31 cellular contexts compared by ENCODE assay signal in the genomic region with DNA sequence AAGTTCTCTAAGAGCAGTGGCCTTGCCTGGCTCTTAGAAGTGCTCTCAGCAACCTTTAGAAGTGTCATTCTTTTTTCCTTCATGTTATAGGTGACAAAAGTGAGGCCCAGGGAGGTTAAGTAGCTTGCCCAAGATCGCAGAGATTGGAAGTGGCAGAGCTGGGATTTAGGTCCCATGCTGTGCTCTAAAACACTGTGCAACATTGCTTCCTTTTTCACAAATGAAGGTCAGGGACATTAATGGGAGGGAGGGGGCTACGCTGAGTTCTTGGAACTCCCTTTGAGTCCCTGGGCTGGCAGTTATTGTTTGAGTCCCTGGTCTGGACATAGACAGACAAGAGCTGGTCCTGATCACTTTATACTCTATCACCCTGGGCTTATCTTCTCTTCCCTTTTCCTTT. TPM values are rescaled to one million over a fixed set of nuclear protein-coding genes. Genes with fewer than 3 reads are reported as not detected.
A peak's percentile ranks its signal among the peaks of the same experiment; 100 is the strongest.
DNase-seq lines count a peak whose midpoint lies in the region; ATAC-seq and TF ChIP-seq lines count a peak whose summit lies in the region.
"Had no signal": no experiment of that assay in that cellular context is flagged by ENCODE, and none has a peak within 500 bp of the region (broad histone marks: within the 10 kb centered on the region; RNA-seq: fewer than 3 reads in every experiment).

No MANE protein-coding gene starts in this region.

- no peaks in the 10 kb centered on the region for H4K20me1 ChIP-seq in PC-3 (ENCODE audit: low read length)

- no peak overlapping the region for H3K9ac ChIP-seq in PC-3 (ENCODE audit: low read length)

- TF ChIP-seq CTCF in left ventricle myocardium inferior (IDR thresholded peaks at IDR 0.05; ENCODE audit: borderline replicate concordance), result no peak
- TF ChIP-seq CTCF in WTC11 (IDR thresholded peaks at IDR 0.05), result no peak
- TF ChIP-seq CTCF in PC-3 (conservative IDR thresholded peaks at IDR 0.05; ENCODE audit: low read depth, low read length), result no peak

- H3K4me3 Mint-ChIP-seq in WTC11, result no peak overlapping the region
- H3K4me3 Mint-ChIP-seq in natural killer cell treated with Interleukin-12 subunit alpha and Interleukin-12 subunit beta and Interleukin-15 and Interleukin-18, amount 100 ng/mL, for 72 hours, result peak overlapping the region; percentile 6
- H3K4me3 Mint-ChIP-seq: activated B cell treated with CpG ODN at 0.5 μM for 24 hours; activated T-cell treated with anti-CD3 and anti-CD28 coated beads, Interleukin-2, amount 50 U/mL, for 24 hours; dendritic cell treated with granulocyte-macrophage colony-stimulating factor and Interleukin-4, amounts not matched to agents 40 ng/mL and 50 ng/mL, for 4 days; H9; nephron had no signal

- no peaks in the 10 kb centered on the region for H3K9me2 ChIP-seq in PC-3 (replicated peaks; ENCODE audit: low read length)

- POLR2A ChIA-PET in WTC11 (lab: Charles Lee) (no interaction called here), PC-3 (lab: Charles Lee; ENCODE audit: unreplicated experiment) (no interaction called here)

- no peak for ATAC-seq in Right ventricle myocardium superior (ENCODE audit: poor library complexity)
- ATAC-seq in WTC11, result no peak
- ATAC-seq in natural killer cell treated with Interleukin-12 subunit alpha and Interleukin-12 subunit beta and Interleukin-15 and Interleukin-18, amount 100 ng/mL, for 72 hours, result no peak
- no peak for ATAC-seq in PC-3
- ATAC-seq: K562, mucosa of descending colon, sciatic nerve had no signal

- H3K27me3 Mint-ChIP-seq in WTC11 (ENCODE audit: low read depth), result no peaks in the 10 kb centered on the region
- no peaks in the 10 kb centered on the region for H3K27me3 Mint-ChIP-seq in natural killer cell treated with Interleukin-12 subunit alpha and Interleukin-12 subunit beta and Interleukin-15 and Interleukin-18, amount 100 ng/mL, for 72 hours
- H3K27me3 Mint-ChIP-seq: activated B cell treated with CpG ODN at 0.5 μM for 24 hours; activated T-cell treated with anti-CD3 and anti-CD28 coated beads, Interleukin-2, amount 50 U/mL, for 24 hours; dendritic cell treated with granulocyte-macrophage colony-stimulating factor and Interleukin-4, amounts not matched to agents 40 ng/mL and 50 ng/mL, for 4 days had no signal

- 0 out of 2 replicates have a peak overlapping the region, but pooled peaks have one; percentile 14 for H3K27ac Mint-ChIP-seq in WTC11
- H3K27ac Mint-ChIP-seq in natural killer cell treated with Interleukin-12 subunit alpha and Interleukin-12 subunit beta and Interleukin-15 and Interleukin-18, amount 100 ng/mL, for 72 hours, result peak overlapping the region; percentile 1 to 94
- H3K27ac Mint-ChIP-seq: activated B cell treated with CpG ODN at 0.5 μM for 24 hours; activated T-cell treated with anti-CD3 and anti-CD28 coated beads, Interleukin-2, amount 50 U/mL, for 24 hours; dendritic cell treated with granulocyte-macrophage colony-stimulating factor and Interleukin-4, amounts not matched to agents 40 ng/mL and 50 ng/mL, for 4 days had no signal

- no peaks in the 10 kb centered on the region for H3K9me3 Mint-ChIP-seq in WTC11
- peaks cover 4% of the 10 kb centered on the region for H3K9me3 Mint-ChIP-seq in natural killer cell treated with Interleukin-12 subunit alpha and Interleukin-12 subunit beta and Interleukin-15 and Interleukin-18, amount 100 ng/mL, for 72 hours
- H3K9me3 Mint-ChIP-seq: activated B cell treated with CpG ODN at 0.5 μM for 24 hours; activated T-cell treated with anti-CD3 and anti-CD28 coated beads, Interleukin-2, amount 50 U/mL, for 24 hours; H9; nephron had no signal

- H3K4me2 ChIP-seq in PC-3 (ENCODE audit: low read length), result no peak overlapping the region

- no peaks in the 10 kb centered on the region for H3K36me3 Mint-ChIP-seq in WTC11
- H3K36me3 Mint-ChIP-seq in natural killer cell treated with Interleukin-12 subunit alpha and Interleukin-12 subunit beta and Interleukin-15 and Interleukin-18, amount 100 ng/mL, for 72 hours, result no peaks in the 10 kb centered on the region

- no peaks in the 10 kb centered on the region for H3K79me2 ChIP-seq in PC-3 (ENCODE audit: low read length)

- H3K4me1 ChIP-seq in left ventricle myocardium inferior (peaks cover 69% of the 10 kb centered on the region), PC-3 (ENCODE audit: insufficient read depth, low read length) (peaks cover 9% of the 10 kb centered on the region; the same call in 1 of the 2 replicates)
- H3K4me1 ChIP-seq: uterus had no signal

- no peak overlapping the region for H3K4me3 ChIP-seq in left ventricle myocardium inferior
- H3K4me3 ChIP-seq in PC-3 (ENCODE audit: low read length), result no peak overlapping the region
- H3K4me3 ChIP-seq: esophagus muscularis mucosa, K562, lung, mucosa of descending colon, SJCRH30, stomach, uterus had no signal

- no peaks in the 10 kb centered on the region for H3K27me3 ChIP-seq in left ventricle myocardium inferior (ENCODE audit: low read depth)
- H3K27me3 ChIP-seq in PC-3 (ENCODE audit: low read length), result no peaks in the 10 kb centered on the region
- H3K27me3 ChIP-seq: BE2C, esophagus muscularis mucosa, SJCRH30, stomach, uterus had no signal

- BruUV-seq in PC-3 (replicated peaks; lab: Mats Ljungman, UMichigan), result no TSS peak

- H3K36me3 ChIP-seq in left ventricle myocardium inferior (no peaks in the 10 kb centered on the region), PC-3 (ENCODE audit: low read depth, low read length) (no peaks in the 10 kb centered on the region)
- H3K36me3 ChIP-seq: BE2C, esophagus muscularis mucosa, SJCRH30, stomach, uterus had no signal

- intact Hi-C loops in left ventricle myocardium inferior (cut with micrococcal nuclease), result no loop called here
- intact Hi-C loops in Right ventricle myocardium superior (cut with DNase I), result no loop called here
- intact Hi-C loops in PC-3 (cut with micrococcal nuclease), result no loop called here

- H3F3A ChIP-seq in PC-3 (ENCODE audit: low read length, unreplicated experiment), result no peaks in the 10 kb centered on the region

- H3K27ac ChIP-seq in left ventricle myocardium inferior (replicated peaks), result peak overlapping the region; percentile 65
- no peak overlapping the region for H3K27ac ChIP-seq in PC-3 (ENCODE audit: low read length)
- H3K27ac ChIP-seq: esophagus muscularis mucosa, SJCRH30, stomach, uterus had no signal

- H3K4me1 Mint-ChIP-seq in WTC11, result peaks cover 76% of the 10 kb centered on the region
- H3K4me1 Mint-ChIP-seq in natural killer cell treated with Interleukin-12 subunit alpha and Interleukin-12 subunit beta and Interleukin-15 and Interleukin-18, amount 100 ng/mL, for 72 hours (ENCODE audit: low read depth in 2 of 2), result peaks cover 36 to 63% of the 10 kb centered on the region in 2 donors

- DNase-seq in left ventricle myocardium inferior (no peak), Right ventricle myocardium superior (no peak), WTC11 (ENCODE audit: low spot score) (no peak), T-helper 1 cell (no peak), PC-3 (no peak)
- DNase-seq in natural killer cell treated with Interleukin-12 subunit alpha and Interleukin-12 subunit beta and Interleukin-15 and Interleukin-18, amount 100 ng/mL, for 72 hours (ENCODE audit: low spot score), result no peak
- no peak for DNase-seq in activated CD4-positive, CD25-positive, alpha-beta regulatory T cell (lab: John Stamatoyannopoulos, UW)
- DNase-seq: activated B cell treated with CpG ODN at 0.5 μM for 24 hours; activated gamma-delta T cell treated with Interleukin-2 at 50 U/mL for 16 hours; activated T-cell treated with anti-CD3 and anti-CD28 coated beads, Interleukin-2, amount 50 U/mL, for 24 hours; BE2C; DMS 273 treated with DMSO at 0.1 percent for 48 hours; foreskin fibroblast; H9; head of caudate nucleus; mucosa of descending colon; NCI-H1092 treated with DMSO at 0.1 percent for 48 hours; NCI-H1930; NCI-H2171 treated with DMSO at 0.1 percent for 48 hours; NCI-H526; posterior cingulate gyrus; SJCRH30; stimulated activated CD8-positive, alpha-beta memory T cell treated with anti-CD3 and anti-CD28 coated beads, Interleukin-4, amount 100 ng/mL, for 48 hours; stomach; uterus had no signal

- H3K9me3 ChIP-seq in left ventricle myocardium inferior (replicated peaks) (no peaks in the 10 kb centered on the region), PC-3 (ENCODE audit: low read length) (no peaks in the 10 kb centered on the region)
- H3K9me3 ChIP-seq: BE2C, esophagus muscularis mucosa, mucosa of descending colon, SJCRH30, stomach, uterus had no signal

- CTCF ChIA-PET in WTC11 (lab: Charles Lee) (interaction anchor here (1.1 to 1.7 kb wide), 2 partner anchors 20 to 119 kb away, joined by 3 to 4 read pairs; no protein-coding TSS in a partner anchor), PC-3 (lab: Charles Lee) (interaction anchor here (0.6 kb wide), 1 partner anchor 9 kb away, joined by 3 read pairs; no protein-coding TSS in a partner anchor)

- H2AFZ ChIP-seq in PC-3 (ENCODE audit: low read length), result no peak overlapping the region

TF ChIP-seq in WTC11, 78 proteins besides CTCF, POLR2A, EP300 and RAD21:
- TF ChIP-seq ZNF671 (CRISPR knock-in tag; IDR thresholded peaks at IDR 0.05) (no peak), GTF2I (CRISPR knock-in tag; conservative IDR thresholded peaks at IDR 0.05) (no peak), ZMAT4 (CRISPR knock-in tag; IDR thresholded peaks at IDR 0.05) (no peak), ZBTB43 (CRISPR knock-in tag; IDR thresholded peaks at IDR 0.05) (no peak), NFATC4 (CRISPR knock-in tag; IDR thresholded peaks at IDR 0.05) (no peak)

RNA-seq across cellular contexts. Expression of gene PAM, which starts 45.3 kb away (rescaled TPM):
- 1,051 TPM for total RNA-seq in left ventricle myocardium inferior
- 859 TPM for total RNA-seq in Right ventricle myocardium superior
- total RNA-seq in WTC11 (2021), result 52.3 to 71.8 TPM (median 71.0 TPM) in 3 replicates
- total RNA-seq in natural killer cell treated with Interleukin-12 subunit alpha and Interleukin-12 subunit beta and Interleukin-15 and Interleukin-18, amount 100 ng/mL, for 72 hours, result 100 to 1,000 TPM in 1 of 2 donors, 10 to 100 TPM in 1; 86.3 to 124 TPM
- total RNA-seq in PC-3 (2014; rRNA removed), result 90.0 and 153 TPM in 2 replicates
